In the genomic region with DNA sequence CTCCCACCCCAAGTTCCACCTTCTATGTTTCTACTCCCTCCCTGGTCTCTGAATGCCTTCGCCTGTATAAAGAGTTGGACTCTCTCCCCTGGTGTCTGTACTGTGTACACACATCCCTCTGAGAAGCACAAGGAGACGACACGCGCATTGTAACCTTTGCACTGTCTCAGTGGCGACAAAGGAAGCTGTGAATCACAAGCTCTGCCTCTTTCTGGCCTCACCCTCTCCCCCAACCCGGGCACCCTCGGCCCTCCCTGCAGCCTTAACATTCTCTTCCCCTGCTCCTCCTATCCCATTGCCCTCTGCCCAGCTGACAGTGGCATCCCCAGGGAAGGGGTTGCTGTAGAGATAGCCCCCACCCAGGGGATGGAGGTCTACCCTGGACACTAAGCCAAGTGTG, we compare ENCODE assay signal across 1 cellular context.
TF ChIP-seq lines count a peak whose summit lies in the region.

No MANE protein-coding gene starts in this region.

TF ChIP-seq in K562, 482 proteins besides CTCF, POLR2A, EP300 and RAD21:
- TF ChIP-seq, protein P1, sequence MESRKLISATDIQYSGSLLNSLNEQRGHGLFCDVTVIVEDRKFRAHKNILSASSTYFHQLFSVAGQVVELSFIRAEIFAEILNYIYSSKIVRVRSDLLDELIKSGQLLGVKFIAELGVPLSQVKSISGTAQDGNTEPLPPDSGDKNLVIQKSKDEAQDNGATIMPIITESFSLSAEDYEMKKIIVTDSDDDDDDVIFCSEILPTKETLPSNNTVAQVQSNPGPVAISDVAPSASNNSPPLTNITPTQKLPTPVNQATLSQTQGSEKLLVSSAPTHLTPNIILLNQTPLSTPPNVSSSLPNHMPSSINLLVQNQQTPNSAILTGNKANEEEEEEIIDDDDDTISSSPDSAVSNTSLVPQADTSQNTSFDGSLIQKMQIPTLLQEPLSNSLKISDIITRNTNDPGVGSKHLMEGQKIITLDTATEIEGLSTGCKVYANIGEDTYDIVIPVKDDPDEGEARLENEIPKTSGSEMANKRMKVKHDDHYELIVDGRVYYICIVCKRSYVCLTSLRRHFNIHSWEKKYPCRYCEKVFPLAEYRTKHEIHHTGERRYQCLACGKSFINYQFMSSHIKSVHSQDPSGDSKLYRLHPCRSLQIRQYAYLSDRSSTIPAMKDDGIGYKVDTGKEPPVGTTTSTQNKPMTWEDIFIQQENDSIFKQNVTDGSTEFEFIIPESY (CRISPR knock-in tag; IDR thresholded peaks at IDR 0.05): peak; percentile 64; the same call in 1 of the 2 replicates
- no peak for TF ChIP-seq FOXA3 (CRISPR knock-in tag; conservative IDR thresholded peaks at IDR 0.05 in 1 of 2, IDR thresholded peaks at IDR 0.05 in 1 of 2)
